In the genomic region with DNA sequence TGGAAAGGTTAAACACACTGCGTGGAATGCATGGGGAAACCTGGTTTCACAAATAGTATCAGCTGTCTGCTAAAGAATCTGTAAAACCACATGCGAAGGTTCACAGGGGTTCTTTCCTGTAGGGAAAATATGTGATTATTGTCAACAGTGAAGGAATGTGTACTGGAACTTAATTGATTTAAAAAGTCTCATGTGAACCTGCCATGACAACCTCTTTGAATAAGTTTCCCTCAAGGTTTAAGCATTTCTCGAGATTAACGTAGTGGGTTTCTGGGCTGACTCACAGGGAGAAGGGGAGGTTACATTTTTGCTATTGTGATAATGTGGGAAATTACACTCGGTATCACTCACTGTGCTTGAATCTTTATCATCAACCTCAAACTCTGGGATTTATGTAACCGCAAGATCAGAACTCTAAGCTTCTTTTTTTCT, we compare ENCODE assay signal across 14 cellular contexts. TPM values are rescaled to one million over a fixed set of nuclear protein-coding genes. Genes with fewer than 3 reads are reported as not detected.
DNase-seq lines count a peak whose midpoint lies in the region; ATAC-seq, FAIRE-seq and TF ChIP-seq lines count a peak whose summit lies in the region.
"Had no signal": no experiment of that assay in that cellular context is flagged by ENCODE, and none has a peak within 500 bp of the region (broad histone marks: within the 10 kb centered on the region; RNA-seq: fewer than 3 reads in every experiment).

No MANE protein-coding gene starts in this region.

- H3K4me2 ChIP-seq in endothelial cell of umbilical vein (ENCODE audit: insufficient read depth, low read length): no peak overlapping the region

- no peak overlapping the region for H3K9ac ChIP-seq in endothelial cell of umbilical vein (replicated peaks; ENCODE audit: extremely low read depth, insufficient read depth, low read length)

- peak; percentile 32 for DNase-seq in AG20443 (ENCODE audit: low spot score)
- DNase-seq in M059J (ENCODE audit: low read depth): peak; percentile 98
- DNase-seq in endothelial cell of umbilical vein (ENCODE audit: low read depth, low spot score): peak; percentile 89
- no peak for DNase-seq in osteocyte (ENCODE audit: extremely low spot score, unreplicated experiment)
- no peak for DNase-seq in urothelium cell line (ENCODE audit: low spot score)
- no peak for DNase-seq in GM10266 (ENCODE audit: extremely low spot score)
- DNase-seq: DMS 273 treated with DMSO at 0.1 percent for 48 hours, glutamatergic neuron, NCI-H1694 had no signal

- H3K4me1 ChIP-seq in endothelial cell of umbilical vein (ENCODE audit: control insufficient read depth, extremely low read depth, insufficient read depth, low read length): peaks cover 4% of the 10 kb centered on the region

- dilution Hi-C loops in endothelial cell of umbilical vein (cut with MboI; ENCODE audit: extremely low pct_ligation_motif_present, low sequenced_read_pairs): no loop called here

- no peaks in the 10 kb centered on the region for H3K79me2 ChIP-seq in endothelial cell of umbilical vein (ENCODE audit: control insufficient read depth, insufficient read depth, low read length)

- peaks cover 64% of the 10 kb centered on the region for H3K4me1 Mint-ChIP-seq in osteocyte (ENCODE audit: unreplicated experiment)

- H3K4me3 ChIP-seq in endothelial cell of umbilical vein (replicated peaks in 1 of 3; ENCODE audit: insufficient read depth in 1 of 3, low read depth in 1 of 3, low read length in 3 of 3): no peak overlapping the region
- H3K4me3 ChIP-seq: cardiac muscle cell had no signal

- no peaks in the 10 kb centered on the region for H3K27me3 ChIP-seq in endothelial cell of umbilical vein (ENCODE audit: control insufficient read depth in 2 of 2, insufficient read depth in 2 of 2, low read length in 2 of 2)
- H3K27me3 ChIP-seq: cardiac muscle cell had no signal

- H3K4me3 Mint-ChIP-seq in osteocyte (ENCODE audit: unreplicated experiment): no peak overlapping the region

- intact Hi-C loops in endothelial cell of umbilical vein (cut with micrococcal nuclease): no loop called here

- H3K27ac Mint-ChIP-seq in osteocyte (ENCODE audit: unreplicated experiment): peak overlapping the region; percentile 73

- no peaks in the 10 kb centered on the region for H3K27me3 Mint-ChIP-seq in osteocyte (ENCODE audit: unreplicated experiment)

- TF ChIP-seq POLR2A in endothelial cell of umbilical vein (IDR thresholded peaks at IDR 0.05; ENCODE audit: low read depth, low read length): no peak

- no peak for ATAC-seq in HG03159 (IDR thresholded peaks at IDR 0.05; ENCODE audit: unreplicated experiment)
- no peak for ATAC-seq in HG03175 (IDR thresholded peaks at IDR 0.05; ENCODE audit: unreplicated experiment)
- ATAC-seq: HCT116, Panc1 had no signal

- CTCF ChIA-PET in endothelial cell of umbilical vein (lab: Charles Lee): interaction anchor here (1.2 to 1.5 kb wide), 4 partner anchors 10 to 126 kb away, joined by 3 to 6 read pairs (median 4); no protein-coding TSS in a partner anchor

- H2AFZ ChIP-seq in endothelial cell of umbilical vein (ENCODE audit: low read depth, low read length): no peak overlapping the region

- POLR2A ChIA-PET in endothelial cell of umbilical vein (lab: Charles Lee): no interaction called here

- no peaks in the 10 kb centered on the region for H3K36me3 ChIP-seq in endothelial cell of umbilical vein (ENCODE audit: control insufficient read depth in 2 of 2, extremely low read depth in 1 of 2, insufficient read depth in 2 of 2, low read length in 2 of 2)
- H3K36me3 ChIP-seq: cardiac muscle cell had no signal

- H3K36me3 Mint-ChIP-seq in osteocyte (ENCODE audit: unreplicated experiment): peaks cover 2% of the 10 kb centered on the region

- H3K27ac ChIP-seq in endothelial cell of umbilical vein (ENCODE audit: insufficient read depth, low read depth, low read length): no peak overlapping the region
- H3K27ac ChIP-seq: cardiac muscle cell had no signal

- H3K9me1 ChIP-seq in endothelial cell of umbilical vein (replicated peaks; ENCODE audit: control insufficient read depth, extremely low read depth, insufficient read depth, low read length): no peaks in the 10 kb centered on the region

- no peaks in the 10 kb centered on the region for H3K9me3 ChIP-seq in endothelial cell of umbilical vein (replicated peaks; ENCODE audit: control insufficient read depth, insufficient read depth, low read length)

- no peaks in the 10 kb centered on the region for H4K20me1 ChIP-seq in endothelial cell of umbilical vein (replicated peaks; ENCODE audit: control insufficient read depth, extremely low read depth, insufficient read depth, low read length)

- peaks cover 3% of the 10 kb centered on the region for H3K9me3 Mint-ChIP-seq in osteocyte (ENCODE audit: unreplicated experiment)

- BruUV-seq in endothelial cell of umbilical vein (replicated peaks; lab: Mats Ljungman, UMichigan): no TSS peak

- TF ChIP-seq CTCF in endothelial cell of umbilical vein (IDR thresholded peaks at IDR 0.05; ENCODE audit: extremely low read depth in 1 of 2, insufficient read depth in 1 of 2, low read depth in 1 of 2, low read length in 2 of 2): no peak
- TF ChIP-seq CTCF in osteocyte (IDR thresholded peaks at IDR 0.05): no peak
- TF ChIP-seq CTCF in GM10266 (IDR thresholded peaks at IDR 0.05; ENCODE audit: control insufficient read depth, insufficient read depth, low read depth, missing control alignments): no peak

- FAIRE-seq in endothelial cell of umbilical vein (lab: Jason Lieb, UNC) (peak; percentile 59), urothelium cell line (lab: Jason Lieb, UNC) (no peak)

TF ChIP-seq in endothelial cell of umbilical vein, 7 proteins besides CTCF, POLR2A, EP300 and RAD21:
- TF ChIP-seq GATA2 (IDR thresholded peaks at IDR 0.05; ENCODE audit: insufficient read depth, insufficient read length, low read depth, low read length) (no peak), JUN (IDR thresholded peaks at IDR 0.05; ENCODE audit: borderline replicate concordance, insufficient read depth, insufficient read length, low read depth) (no peak), FOS (IDR thresholded peaks at IDR 0.05; ENCODE audit: borderline replicate concordance, insufficient read depth, low read length) (no peak), EZH2 (IDR thresholded peaks at IDR 0.05; ENCODE audit: borderline replicate concordance, low read depth, low read length, severe bottlenecking) (no peak), MYC (IDR thresholded peaks at IDR 0.05; ENCODE audit: low read depth, low read length) (no peak), POLR2AphosphoS5 (IDR thresholded peaks at IDR 0.05; ENCODE audit: insufficient read depth, low read depth, low read length) (no peak)
- TF ChIP-seq, protein P1, sequence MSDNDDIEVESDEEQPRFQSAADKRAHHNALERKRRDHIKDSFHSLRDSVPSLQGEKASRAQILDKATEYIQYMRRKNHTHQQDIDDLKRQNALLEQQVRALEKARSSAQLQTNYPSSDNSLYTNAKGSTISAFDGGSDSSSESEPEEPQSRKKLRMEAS (IDR thresholded peaks at IDR 0.05; ENCODE audit: insufficient read depth, insufficient read length): no peak

RNA-seq across cellular contexts. Expression of a gene that starts 28.2 kb away (rescaled TPM):
- total RNA-seq in M059J (2014; rRNA removed; shearing (Covaris generic)): 7.9 and 12.4 TPM in 2 replicates
- total RNA-seq in endothelial cell of umbilical vein (2.9 and 5.5 TPM in 2 replicates), osteocyte (56.3 and 59.8 TPM in 2 replicates)
- 5.4 and 5.6 TPM in 2 replicates for polyA plus RNA-seq in endothelial cell of umbilical vein
- polyA plus RNA-seq in endothelial cell of umbilical vein (2011; cell fraction: cytosol; rRNA removed): 4.9 TPM in 2 replicates
- 4.0 and 4.1 TPM in 2 replicates for polyA plus RNA-seq in endothelial cell of umbilical vein (2011; cell fraction: nucleus; rRNA removed)
- polyA plus RNA-seq in endothelial cell of umbilical vein (2012): 2.0 and 2.4 TPM in 2 replicates
- 6.6 and 7.1 TPM in 2 replicates for polyA minus RNA-seq in endothelial cell of umbilical vein
- polyA minus RNA-seq in endothelial cell of umbilical vein (2011; cell fraction: cytosol; rRNA and poly(A)+ RNA removed): 0.31 TPM
- polyA minus RNA-seq in endothelial cell of umbilical vein (2011; cell fraction: nucleus; rRNA and poly(A)+ RNA removed): 1.9 and 2.6 TPM in 2 replicates

Comparison
In these comparisons a context has a peak if more than half of its experiments do, and no peak if none do; other contexts are left out.
1. DNase-seq: peak in AG20443 (single experiment), M059J (single experiment) and endothelial cell of umbilical vein (single experiment); none in osteocyte (single experiment), urothelium cell line (single experiment) and GM10266 (single experiment).